Comparison of ENCODE assay signal across 24 cellular contexts in the genomic region with DNA sequence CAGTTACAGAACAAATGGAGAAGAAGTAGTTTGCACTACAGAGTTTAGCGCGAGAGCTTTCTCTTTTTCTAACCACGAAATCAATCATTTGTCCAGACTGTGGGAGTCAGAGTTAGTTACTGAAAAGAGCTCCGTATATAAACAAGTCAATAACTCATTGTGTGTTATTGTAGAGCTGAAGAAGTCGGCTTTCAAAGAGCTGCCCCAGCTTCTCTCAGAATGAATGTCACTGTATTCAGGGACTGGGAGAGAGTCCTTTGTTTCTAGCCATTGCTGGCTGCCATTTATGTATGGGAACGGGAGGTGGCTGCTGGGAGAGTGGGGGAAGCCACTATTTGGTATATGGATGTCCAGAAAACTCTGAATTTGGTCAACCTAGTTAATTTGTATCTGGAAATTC.
DNase-seq lines count a peak whose midpoint lies in the region; ATAC-seq and TF ChIP-seq lines count a peak whose summit lies in the region.
"Had no signal": no experiment of that assay in that cellular context is flagged by ENCODE, and none has a peak within 500 bp of the region (broad histone marks: within the 10 kb centered on the region; RNA-seq: fewer than 3 reads in every experiment).

No MANE protein-coding gene starts in this region.

- no peak overlapping the region for H3K27ac Mint-ChIP-seq in endodermal cell
- H3K27ac Mint-ChIP-seq: activated naive CD4-positive, alpha-beta T cell treated with anti-CD3 and anti-CD28 coated beads for 36 hours; activated T-cell treated with anti-CD3 and anti-CD28 coated beads, Interleukin-2, amount 50 U/mL, for 24 hours; CD8-positive, alpha-beta memory T cell; stimulated activated naive B cell treated with anti-CD40 and anti-IgM and Interleukin-4, amounts not matched to agents 10 μg/mL and 1 μg/mL and 100 μg/mL, for 72 hours; T-cell had no signal

- no peak for TF ChIP-seq CTCF in HEK293 (tag by site-specific recombination; IDR thresholded peaks at IDR 0.05)
- no peak for TF ChIP-seq CTCF in endodermal cell (conservative IDR thresholded peaks at IDR 0.05)

- DNase-seq in NCI-H2227 treated with DMSO at 0.1 percent for 48 hours (lab: John Stamatoyannopoulos, UW) (peak; percentile 74), endodermal cell (no peak), pons (ENCODE audit: low spot score) (peak; percentile 90)
- no peak for DNase-seq in activated naive CD4-positive, alpha-beta T cell treated with anti-CD3 and anti-CD28 coated beads, Interleukin-2, amount 50 U/mL, for 16 hours
- DNase-seq: activated CD4-positive, alpha-beta T cell treated with anti-CD3 and anti-CD28 coated beads for 1 hour; activated CD8-positive, alpha-beta memory T cell treated with anti-CD3 and anti-CD28 coated beads for 24 hours; activated naive CD4-positive, alpha-beta T cell treated with anti-CD3 and anti-CD28 coated beads for 36 hours; activated T-cell treated with anti-CD3 and anti-CD28 coated beads, Interleukin-2, amount 50 U/mL, for 24 hours; CD8-positive, alpha-beta memory T cell; DMS79; left ventricle myocardium inferior; NCI-H82; PC-9; SHP77 treated with DMSO at 0.1 percent for 48 hours; small intestine; stimulated activated naive B cell treated with anti-CD40 and anti-IgM and Interleukin-4, amounts not matched to agents 10 μg/mL and 1 μg/mL and 100 μg/mL, for 72 hours; T-cell; testis had no signal

- H3K9me3 ChIP-seq in HEK293 (ENCODE audit: control insufficient read depth, insufficient read depth, low read depth, low read length), result no peaks in the 10 kb centered on the region
- H3K9me3 ChIP-seq in endodermal cell (ENCODE audit: control insufficient read depth, low read length), result no peaks in the 10 kb centered on the region
- H3K9me3 ChIP-seq: left ventricle myocardium inferior, testis, vagina had no signal

- no peak overlapping the region for H3K4me3 Mint-ChIP-seq in endodermal cell
- H3K4me3 Mint-ChIP-seq: activated naive CD4-positive, alpha-beta T cell treated with anti-CD3 and anti-CD28 coated beads for 36 hours; activated T-cell treated with anti-CD3 and anti-CD28 coated beads, Interleukin-2, amount 50 U/mL, for 24 hours; CD8-positive, alpha-beta memory T cell; stimulated activated naive B cell treated with anti-CD40 and anti-IgM and Interleukin-4, amounts not matched to agents 10 μg/mL and 1 μg/mL and 100 μg/mL, for 72 hours; T-cell had no signal

- WGBS in endodermal cell (ENCODE audit: insufficient coverage in 1 of 2, insufficient read length in 1 of 2), 2 experiments, result 81 to 87% methylated on average over 5 to 6 of the region's 6 CpGs

- no peaks in the 10 kb centered on the region for H3K9me3 Mint-ChIP-seq in endodermal cell
- H3K9me3 Mint-ChIP-seq: activated naive CD4-positive, alpha-beta T cell treated with anti-CD3 and anti-CD28 coated beads for 36 hours; activated T-cell treated with anti-CD3 and anti-CD28 coated beads, Interleukin-2, amount 50 U/mL, for 24 hours; nephron; stimulated activated naive B cell treated with anti-CD40 and anti-IgM and Interleukin-4, amounts not matched to agents 10 μg/mL and 1 μg/mL and 100 μg/mL, for 72 hours; T-cell had no signal

- no peak overlapping the region for H3K27ac ChIP-seq in HEK293 (ENCODE audit: extremely low read depth, low read depth, low read length)
- H3K27ac ChIP-seq in endodermal cell (ENCODE audit: low read depth, low read length), result peak overlapping the region; percentile 86
- H3K27ac ChIP-seq: epithelial cell of prostate, left ventricle myocardium inferior, PC-9, testis, vagina had no signal

- H3K4me1 ChIP-seq in HEK293 (ENCODE audit: control insufficient read depth, insufficient read depth, low read length) (no peaks in the 10 kb centered on the region), endodermal cell (ENCODE audit: control insufficient read depth, insufficient read depth, low read length) (no peaks in the 10 kb centered on the region)
- H3K4me1 ChIP-seq: left ventricle myocardium inferior, testis, vagina had no signal

- CTCF ChIA-PET in HEK293 (lab: Yijun Ruan, JAX), result no interaction called here

- H3K36me3 ChIP-seq in HEK293 (ENCODE audit: control insufficient read depth in 2 of 2, insufficient read depth in 1 of 2, low read length in 2 of 2), result no peaks in the 10 kb centered on the region
- H3K36me3 ChIP-seq in endodermal cell (ENCODE audit: control insufficient read depth, insufficient read depth, low read length), result no peaks in the 10 kb centered on the region
- H3K36me3 ChIP-seq: left ventricle myocardium inferior, vagina had no signal

- POLR2A ChIA-PET in HEK293 (lab: Yijun Ruan, JAX), result no interaction called here

- peaks cover 4% of the 10 kb centered on the region for H3K4me1 Mint-ChIP-seq in endodermal cell
- H3K4me1 Mint-ChIP-seq: CD8-positive, alpha-beta memory T cell; nephron; stimulated activated naive B cell treated with anti-CD40 and anti-IgM and Interleukin-4, amounts not matched to agents 10 μg/mL and 1 μg/mL and 100 μg/mL, for 72 hours; T-cell had no signal

- no peaks in the 10 kb centered on the region for H3K27me3 Mint-ChIP-seq in endodermal cell (ENCODE audit: insufficient read depth)

- H3K4me3 ChIP-seq in HEK293 (ENCODE audit: low read depth, low read length), result peak overlapping the region; percentile 11; the same call in 1 of the 2 replicates
- no peak overlapping the region for H3K4me3 ChIP-seq in endodermal cell (ENCODE audit: low read length)
- H3K4me3 ChIP-seq: left ventricle myocardium inferior, PC-9, testis, vagina had no signal

- no peaks in the 10 kb centered on the region for H3K27me3 ChIP-seq in endodermal cell (ENCODE audit: control insufficient read depth, insufficient read depth, low read length, poor library complexity, severe bottlenecking)
- H3K27me3 ChIP-seq: testis, vagina had no signal

- no peaks in the 10 kb centered on the region for H3K36me3 Mint-ChIP-seq in endodermal cell (ENCODE audit: low read depth)
- H3K36me3 Mint-ChIP-seq: CD8-positive, alpha-beta memory T cell; stimulated activated naive B cell treated with anti-CD40 and anti-IgM and Interleukin-4, amounts not matched to agents 10 μg/mL and 1 μg/mL and 100 μg/mL, for 72 hours; T-cell had no signal

- no peak overlapping the region for H3K9ac ChIP-seq in endodermal cell (ENCODE audit: extremely low read depth, low read length, poor library complexity, severe bottlenecking)

- ATAC-seq in HG02610 (IDR thresholded peaks at IDR 0.05; ENCODE audit: unreplicated experiment) (no peak), GM19351 (IDR thresholded peaks at IDR 0.05; ENCODE audit: unreplicated experiment) (no peak)
- ATAC-seq: stimulated activated naive B cell treated with anti-CD40 and anti-IgM and Interleukin-4, amounts not matched to agents 10 μg/mL and 1 μg/mL and 100 μg/mL, for 72 hours; T-cell had no signal

TF ChIP-seq in HEK293, 187 proteins besides CTCF, POLR2A, EP300 and RAD21 (continues in another document):
- TF ChIP-seq ZNF324 (tag by site-specific recombination; IDR thresholded peaks at IDR 0.05), result no peak
- TF ChIP-seq ZNF114 (tag by site-specific recombination; IDR thresholded peaks at IDR 0.05), result no peak
- no peak for TF ChIP-seq ZNF138 (tag by site-specific recombination; IDR thresholded peaks at IDR 0.05; ENCODE audit: borderline replicate concordance)
- TF ChIP-seq ZNF513 (tag by site-specific recombination; IDR thresholded peaks at IDR 0.05), result no peak
- no peak for TF ChIP-seq KLF16 (tag by site-specific recombination; IDR thresholded peaks at IDR 0.05)
- no peak for TF ChIP-seq PRDM1 (tag by site-specific recombination; IDR thresholded peaks at IDR 0.05)
- no peak for TF ChIP-seq ZNF776 (tag by site-specific recombination; IDR thresholded peaks at IDR 0.05; ENCODE audit: borderline replicate concordance)
- TF ChIP-seq SCRT1 (tag by site-specific recombination; IDR thresholded peaks at IDR 0.05; ENCODE audit: borderline replicate concordance), result no peak
- TF ChIP-seq KLF1 (tag by site-specific recombination; IDR thresholded peaks at IDR 0.05), result no peak
- no peak for TF ChIP-seq ZBTB11 (tag by site-specific recombination; conservative IDR thresholded peaks at IDR 0.05; ENCODE audit: low read depth)
- no peak for TF ChIP-seq ZNF600 (tag by site-specific recombination; IDR thresholded peaks at IDR 0.05)

Comparison
In these comparisons a context has a peak if more than half of its experiments do, and no peak if none do; other contexts are left out.
1. DNase-seq: peak in NCI-H2227 treated with DMSO at 0.1 percent for 48 hours (single experiment) and pons (single experiment); none in endodermal cell (single experiment) and activated naive CD4-positive, alpha-beta T cell treated with anti-CD3 and anti-CD28 coated beads, Interleukin-2, amount 50 U/mL, for 16 hours (single experiment).